In the genomic region with DNA sequence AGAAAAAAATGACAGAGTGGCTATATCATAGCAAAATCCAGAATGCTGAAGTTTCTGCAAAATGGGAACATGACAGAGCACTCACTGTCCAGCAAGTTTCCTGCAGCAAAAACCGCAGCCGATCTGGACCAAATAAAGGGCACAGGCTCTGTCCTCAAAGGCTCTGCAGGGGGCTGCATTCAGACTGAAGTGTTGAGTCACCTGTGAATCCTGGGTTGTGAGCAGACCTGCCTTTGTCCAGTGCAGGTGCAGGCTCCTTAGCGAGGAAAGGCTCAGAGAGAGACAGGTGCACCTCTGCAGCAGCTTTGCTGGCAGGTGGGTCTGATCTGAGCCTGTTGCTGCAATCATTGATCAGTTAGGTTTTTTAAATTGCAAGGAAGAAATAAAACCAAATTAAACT, we compare ENCODE assay signal across 16 cellular contexts. TPM values are rescaled to one million over a fixed set of nuclear protein-coding genes. Genes with fewer than 3 reads are reported as not detected.
DNase-seq lines count a peak whose midpoint lies in the region; ATAC-seq and TF ChIP-seq lines count a peak whose summit lies in the region.
"Had no signal": no experiment of that assay in that cellular context is flagged by ENCODE, and none has a peak within 500 bp of the region (broad histone marks: within the 10 kb centered on the region; RNA-seq: fewer than 3 reads in every experiment).

No MANE protein-coding gene starts in this region.

- no peaks in the 10 kb centered on the region for H3K27me3 ChIP-seq in cardiac muscle cell
- peaks cover 28% of the 10 kb centered on the region for H3K27me3 ChIP-seq in PC-9 (ENCODE audit: insufficient read depth, low read depth)

- no peaks in the 10 kb centered on the region for H3K79me2 ChIP-seq in PC-9 (ENCODE audit: low read depth)

- no TSS peak for BruUV-seq in PC-9 (replicated peaks; lab: Mats Ljungman, UMichigan)

- H3K4me1 ChIP-seq in cardiac muscle cell (ENCODE audit: low read depth) (peaks cover 28% of the 10 kb centered on the region), PC-9 (replicated peaks; ENCODE audit: insufficient read depth) (peaks cover 12% of the 10 kb centered on the region)
- H3K4me1 ChIP-seq: A549, tibial nerve had no signal

- 0 out of 2 replicates have a peak overlapping the region, but pooled peaks have one; percentile 9 for H3K4me2 ChIP-seq in PC-9
- H3K4me2 ChIP-seq: A549 had no signal

- no peak overlapping the region for H3K4me3 ChIP-seq in cardiac muscle cell
- H3K4me3 ChIP-seq in PC-9, result no peak overlapping the region
- H3K4me3 ChIP-seq: A549, tibial nerve had no signal

- no peaks in the 10 kb centered on the region for H3K9me2 ChIP-seq in PC-9 (ENCODE audit: insufficient read depth)

- H3K36me3 ChIP-seq in cardiac muscle cell (no peaks in the 10 kb centered on the region), PC-9 (ENCODE audit: low read depth) (no peaks in the 10 kb centered on the region)
- H3K36me3 ChIP-seq: tibial nerve had no signal

- intact Hi-C loops in Right ventricle myocardium superior (cut with DNase I), result no loop called here
- intact Hi-C loops in PC-9 (cut with micrococcal nuclease; ENCODE audit: unreplicated experiment), result no loop called here

- CTCF ChIA-PET in PC-9 (lab: Charles Lee), result no interaction called here

- 0 out of 2 replicates have a peak, but pooled peaks cover 8% of the 10 kb centered on the region for H3F3A ChIP-seq in PC-9 (ENCODE audit: insufficient read depth, low read depth)

- ATAC-seq in Right ventricle myocardium superior (ENCODE audit: poor library complexity), result no peak
- ATAC-seq in GM18517 (IDR thresholded peaks at IDR 0.05; ENCODE audit: unreplicated experiment), result no peak
- no peak for ATAC-seq in GM21529 (IDR thresholded peaks at IDR 0.05; ENCODE audit: unreplicated experiment)
- ATAC-seq in HG03135 (IDR thresholded peaks at IDR 0.05; ENCODE audit: unreplicated experiment), result no peak
- ATAC-seq: A549; stimulated activated naive B cell treated with anti-CD40 and anti-IgM and Interleukin-4, amounts not matched to agents 10 μg/mL and 1 μg/mL and 100 μg/mL, for 72 hours had no signal

- H3K27ac ChIP-seq in cardiac muscle cell (peak overlapping the region; percentile 66), PC-9 (no peak overlapping the region)
- H3K27ac ChIP-seq: A549, tibial nerve had no signal

- DNase-seq in cardiac muscle cell (ENCODE audit: low read depth in 1 of 2, low spot score in 1 of 2), result no peak
- no peak for DNase-seq in Right ventricle myocardium superior
- peak; percentile 24 for DNase-seq in NCI-H2081 treated with DMSO at 0.1 percent for 48 hours (lab: John Stamatoyannopoulos, UW)
- peak in 1 of 2 experiments; percentile 46 for DNase-seq in PC-9
- DNase-seq in SW 1271 (lab: John Stamatoyannopoulos, UW), result no peak
- DNase-seq: activated CD4-positive, alpha-beta T cell treated with anti-CD3 and anti-CD28 coated beads, Interleukin-2, amount 10 ng/mL, durations not matched to agents 7 days and 5 days; anterior cingulate cortex; hypothalamus; NCI-H446 treated with DMSO at 0.1 percent for 48 hours; stimulated activated CD4-positive, alpha-beta T cell treated with anti-CD3 and anti-CD28 coated beads, Interleukin-12 subunit alpha, Interleukin-12 subunit beta, amount 100 ng/mL, for 4 hours; stimulated activated naive B cell treated with anti-CD40 and anti-IgM and Interleukin-4, amounts not matched to agents 10 μg/mL and 1 μg/mL and 100 μg/mL, for 72 hours had no signal

- TF ChIP-seq CTCF in cardiac muscle cell (IDR thresholded peaks at IDR 0.05; ENCODE audit: low read depth, low read length), result no peak
- TF ChIP-seq CTCF in PC-9 (conservative IDR thresholded peaks at IDR 0.05), result no peak

- H3K9me3 ChIP-seq in cardiac muscle cell (ENCODE audit: low read depth) (no peaks in the 10 kb centered on the region), PC-9 (ENCODE audit: insufficient read depth, low read depth) (no peaks in the 10 kb centered on the region)
- H3K9me3 ChIP-seq: A549, tibial nerve had no signal

- H4K20me1 ChIP-seq in PC-9 (ENCODE audit: insufficient read depth), result no peaks in the 10 kb centered on the region

- POLR2A ChIA-PET in PC-9 (lab: Charles Lee; ENCODE audit: unreplicated experiment), result no interaction called here

- no peak overlapping the region for H2AFZ ChIP-seq in PC-9

RNA-seq across cellular contexts. Expression of gene NFAM1, which starts 29.3 kb away (rescaled TPM):
- 0.67 and 2.1 TPM in 2 replicates for total RNA-seq in cardiac muscle cell
- polyA plus RNA-seq in cardiac muscle cell, result 0.97 and 1.9 TPM in 2 replicates
- total RNA-seq in Right ventricle myocardium superior, result 1.9 TPM
- not detected in 2 replicates for total RNA-seq in PC-9 (2021)
- polyA plus RNA-seq: A549 had no signal

RNA-seq across cellular contexts. Expression of gene RRP7A, which starts 58.1 kb away (rescaled TPM):
- total RNA-seq in cardiac muscle cell (31.0 and 39.6 TPM in 2 replicates), Right ventricle myocardium superior (14.3 TPM), PC-9 (2021) (52.7 and 56.6 TPM in 2 replicates)
- 43.7 and 59.4 TPM in 2 replicates for polyA plus RNA-seq in cardiac muscle cell
